19 cellular contexts compared by ENCODE assay signal in genomic region chr12:5044420-5045295, GRCh38. TPM values are rescaled to one million over a fixed set of nuclear protein-coding genes. Genes with fewer than 3 reads are reported as not detected.
DNase-seq lines count a peak whose midpoint lies in the region; TF ChIP-seq lines count a peak whose summit lies in the region.
"Had no signal": no experiment of that assay in that cellular context is flagged by ENCODE, and none has a peak within 500 bp of the region (broad histone marks: within the 10 kb centered on the region; RNA-seq: fewer than 3 reads in every experiment).

No MANE protein-coding gene starts in this region.

- H3K27ac Mint-ChIP-seq in endothelial cell (ENCODE audit: unreplicated experiment) = no peak overlapping the region
- H3K27ac Mint-ChIP-seq: activated CD8-positive, alpha-beta memory T cell treated with anti-CD3 and anti-CD28 coated beads, Interleukin-2, amount 10 ng/mL, durations not matched to agents 7 days and 5 days; T-helper 2 cell treated with Interferon-gamma antibody and Interleukin-4, amounts not matched to agents 5 μg/mL and 100 μg/mL, for 36 hours had no signal

- H3K4me1 Mint-ChIP-seq in endothelial cell (ENCODE audit: unreplicated experiment) = peaks cover 23% of the 10 kb centered on the region
- H3K4me1 Mint-ChIP-seq: activated CD8-positive, alpha-beta memory T cell treated with anti-CD3 and anti-CD28 coated beads, Interleukin-2, amount 10 ng/mL, durations not matched to agents 7 days and 5 days; central memory CD8-positive, alpha-beta T cell had no signal

- peak overlapping the region; percentile 52 for H3K4me3 ChIP-seq in NT2/D1 (ENCODE audit: insufficient read length, low read depth)
- H3K4me3 ChIP-seq in mesodermal cell (ENCODE audit: extremely low read depth, insufficient read depth, low read length, poor library complexity, severe bottlenecking) = peak overlapping the region; percentile 31
- H3K4me3 ChIP-seq in tibial artery = peak overlapping the region; percentile 58 to 74
- H3K4me3 ChIP-seq: PC-9 had no signal

- H3K9me3 Mint-ChIP-seq in endothelial cell (ENCODE audit: unreplicated experiment) = no peaks in the 10 kb centered on the region
- H3K9me3 Mint-ChIP-seq: central memory CD8-positive, alpha-beta T cell; T-helper 2 cell treated with Interferon-gamma antibody and Interleukin-4, amounts not matched to agents 5 μg/mL and 100 μg/mL, for 36 hours had no signal

- H3K9ac ChIP-seq in NT2/D1 (ENCODE audit: insufficient read length, low read depth) = peak overlapping the region; percentile 76

- H3K9me3 ChIP-seq in NT2/D1 (ENCODE audit: insufficient read depth, low read length) = no peaks in the 10 kb centered on the region; the same call in 1 of the 2 replicates
- H3K9me3 ChIP-seq in mesodermal cell (ENCODE audit: control insufficient read depth, low read length) = no peaks in the 10 kb centered on the region
- no peaks in the 10 kb centered on the region for H3K9me3 ChIP-seq in tibial artery

- H3K4me1 ChIP-seq in NT2/D1 (ENCODE audit: insufficient read depth, insufficient read length) (peaks cover 9% of the 10 kb centered on the region), mesodermal cell (ENCODE audit: control insufficient read depth, insufficient read depth, low read length, poor library complexity, severe bottlenecking) (peaks cover 11% of the 10 kb centered on the region), tibial artery (peaks cover 0 to 46% (median 13%) of the 10 kb centered on the region in 4 donors)

- TF ChIP-seq CTCF in endothelial cell (IDR thresholded peaks at IDR 0.05; ENCODE audit: unreplicated experiment) (no peak), tibial artery (IDR thresholded peaks at IDR 0.05) (no peak)

- DNase-seq in NT2/D1 (ENCODE audit: low read depth, low spot score) = no peak
- DNase-seq in endothelial cell (ENCODE audit: low spot score) = no peak
- no peak for DNase-seq in tibial artery
- no peak for DNase-seq in NCI-H524 treated with DMSO at 0.1 percent for 48 hours (lab: John Stamatoyannopoulos, UW)
- no peak for DNase-seq in mesenteric fat pad (ENCODE audit: low spot score)
- DNase-seq in ecto neural progenitor cell (ENCODE audit: low spot score) = no peak
- DNase-seq: activated CD4-positive, alpha-beta T cell treated with anti-CD3 and anti-CD28 coated beads for 1 hour; activated CD8-positive, alpha-beta memory T cell treated with anti-CD3 and anti-CD28 coated beads, Interleukin-2, amount 10 ng/mL, durations not matched to agents 7 days and 5 days; foreskin fibroblast; mammary epithelial cell; NCI-H2081; NCI-H526; PC-9; stimulated activated CD4-positive, alpha-beta T cell treated with anti-CD3 and anti-CD28 coated beads, Interleukin-4, amount 100 ng/mL, for 1 hour had no signal

- 89 to 93% methylated on average over 62 to 70 of the region's 71 CpGs for WGBS in mesodermal cell (ENCODE audit: insufficient coverage in 2 of 2), 2 experiments

- H3K36me3 ChIP-seq in NT2/D1 (ENCODE audit: insufficient read depth, insufficient read length, low read length) (no peaks in the 10 kb centered on the region), mesodermal cell (ENCODE audit: control insufficient read depth, insufficient read depth, low read length) (no peaks in the 10 kb centered on the region), tibial artery (no peaks in the 10 kb centered on the region)

- no peak overlapping the region for H3K27ac ChIP-seq in mesodermal cell (ENCODE audit: low read depth, low read length, severe bottlenecking)
- peak overlapping the region; percentile 93 to 97 for H3K27ac ChIP-seq in tibial artery
- H3K27ac ChIP-seq: PC-9 had no signal

- intact Hi-C loops in tibial artery (cut with DNase I; ENCODE audit: low total_unique reads) = loop anchor here (5.0 kb wide), 1 partner anchor 38 kb away; no protein-coding TSS in a partner anchor

- peaks cover 6% of the 10 kb centered on the region for H3K36me3 Mint-ChIP-seq in endothelial cell (ENCODE audit: low read depth, unreplicated experiment)
- H3K36me3 Mint-ChIP-seq: activated CD8-positive, alpha-beta memory T cell treated with anti-CD3 and anti-CD28 coated beads, Interleukin-2, amount 10 ng/mL, durations not matched to agents 7 days and 5 days had no signal

- H3K27me3 ChIP-seq in NT2/D1 (ENCODE audit: insufficient read depth, insufficient read length) (peaks cover 65% of the 10 kb centered on the region), tibial artery (no peaks in the 10 kb centered on the region)

- H3K4me3 Mint-ChIP-seq in endothelial cell (ENCODE audit: unreplicated experiment) = peak overlapping the region; percentile 42
- H3K4me3 Mint-ChIP-seq: activated CD8-positive, alpha-beta memory T cell treated with anti-CD3 and anti-CD28 coated beads, Interleukin-2, amount 10 ng/mL, durations not matched to agents 7 days and 5 days; central memory CD8-positive, alpha-beta T cell; T-helper 2 cell treated with Interferon-gamma antibody and Interleukin-4, amounts not matched to agents 5 μg/mL and 100 μg/mL, for 36 hours had no signal

- H3K27me3 Mint-ChIP-seq in endothelial cell (ENCODE audit: unreplicated experiment) = peaks cover 17% of the 10 kb centered on the region

RNA-seq across cellular contexts. Expression of gene KCNA5, which starts 1.0 kb away (rescaled TPM):
- total RNA-seq in endothelial cell (ENCODE audit: unreplicated experiment) (1.2 TPM), mesenteric fat pad (0.13 TPM)
- polyA plus RNA-seq in mesodermal cell (2013, experiment 1 of 2) = 0.81 TPM
- 0.71 TPM for polyA plus RNA-seq in mesodermal cell (2013, experiment 2 of 2)
- total RNA-seq: activated CD8-positive, alpha-beta memory T cell treated with anti-CD3 and anti-CD28 coated beads, Interleukin-2, amount 10 ng/mL, durations not matched to agents 7 days and 5 days; mammary epithelial cell; osteoblast; PC-9; SK-MEL-5 had no signal
- polyA plus RNA-seq: mammary epithelial cell had no signal
